ENCODE assay signal across 8 cellular contexts in the genomic region with DNA sequence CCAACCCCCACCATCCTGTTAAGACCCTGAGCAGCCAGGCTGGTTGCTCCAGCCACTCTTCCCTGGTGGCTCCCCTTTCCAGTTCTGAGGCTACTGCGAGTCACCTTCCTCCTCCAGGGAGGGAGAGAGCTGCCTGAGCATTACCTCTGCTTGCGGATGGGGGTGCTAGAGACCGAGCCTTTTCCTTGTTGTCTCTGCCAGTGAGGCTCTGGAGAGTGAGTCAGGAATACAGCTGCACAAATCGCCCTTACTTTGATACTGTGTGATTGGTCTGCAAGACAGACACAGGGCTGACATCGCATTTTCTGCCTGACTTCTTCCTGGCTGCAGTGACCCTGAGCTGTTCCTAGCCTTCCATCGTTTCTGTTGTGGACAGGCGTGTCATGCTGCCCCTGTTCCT. TPM values are rescaled to one million over a fixed set of nuclear protein-coding genes. Genes with fewer than 3 reads are reported as not detected.
DNase-seq lines count a peak whose midpoint lies in the region; ATAC-seq and TF ChIP-seq lines count a peak whose summit lies in the region.

No MANE protein-coding gene starts in this region.

- peak overlapping the region; percentile 44 for H3K4me2 ChIP-seq in smooth muscle cell

- peak overlapping the region; percentile 78 for H3K27ac ChIP-seq in smooth muscle cell (ENCODE audit: low read depth)

- no peaks in the 10 kb centered on the region for H3K9me3 ChIP-seq in smooth muscle cell (replicated peaks; ENCODE audit: low read depth)

- peaks cover 59% of the 10 kb centered on the region for H3K4me1 Mint-ChIP-seq in brain

- 13% methylated on average over 7 of the region's 7 CpGs for WGBS in smooth muscle cell (ENCODE audit: low lambda C conversion rate)

- H3K4me3 Mint-ChIP-seq in brain, result no peak overlapping the region

- peak overlapping the region; percentile 39 for H3K9ac ChIP-seq in smooth muscle cell (ENCODE audit: low read depth)

- peaks cover 0 to 8% (median 2%) of the 10 kb centered on the region in 5 experiments for H3K9me3 Mint-ChIP-seq in brain

- H3K79me2 ChIP-seq in smooth muscle cell (ENCODE audit: low read depth), result peaks cover 14% of the 10 kb centered on the region

- H3K27me3 ChIP-seq in smooth muscle cell (ENCODE audit: low read depth), result no peaks in the 10 kb centered on the region

- ATAC-seq in GM18873 (IDR thresholded peaks at IDR 0.05; ENCODE audit: low FRiP score, unreplicated experiment) (no peak), HG03045 (IDR thresholded peaks at IDR 0.05; ENCODE audit: unreplicated experiment) (no peak)

- TF ChIP-seq CTCF in NB4 (IDR thresholded peaks at IDR 0.05; ENCODE audit: low read depth, low read length) (no peak), brain (conservative IDR thresholded peaks at IDR 0.05) (peak; percentile 68 to 81), smooth muscle cell (IDR thresholded peaks at IDR 0.05; ENCODE audit: borderline replicate concordance, insufficient read depth, poor library complexity, severe bottlenecking) (peak; percentile 82)

- no peaks in the 10 kb centered on the region for H3F3A ChIP-seq in smooth muscle cell (ENCODE audit: low read depth)

- no peak for TF ChIP-seq POLR2A in NB4 (IDR thresholded peaks at IDR 0.05; ENCODE audit: extremely low read depth, insufficient read length)

- H4K20me1 ChIP-seq in smooth muscle cell (ENCODE audit: low read depth), result no peaks in the 10 kb centered on the region

- no peak overlapping the region for H2AFZ ChIP-seq in smooth muscle cell (ENCODE audit: low read depth)

- H3K27ac Mint-ChIP-seq in brain, result peak overlapping the region in 3 of 5 experiments; percentile 21 to 90 (median 90)

- peaks cover 3% of the 10 kb centered on the region for H3K4me1 ChIP-seq in smooth muscle cell (ENCODE audit: low read depth)

- DNase-seq in AG20443 (ENCODE audit: low spot score) (peak; percentile 93), NB4 (ENCODE audit: low read depth) (peak; percentile 35), iPS-NIHi11 (ENCODE audit: low spot score) (peak; percentile 83), smooth muscle cell (lab: John Stamatoyannopoulos, UW; ENCODE audit: unreplicated experiment) (no peak)
- no peak for DNase-seq in stimulated activated CD4-positive, alpha-beta T cell treated with anti-CD3 and anti-CD28 coated beads, Interleukin-15, amount 100 ng/mL, for 24 hours

- H3K36me3 ChIP-seq in smooth muscle cell (ENCODE audit: low read depth), result no peaks in the 10 kb centered on the region

- no peak overlapping the region for H3K4me3 ChIP-seq in NB4 (ENCODE audit: low read depth, low read length)
- H3K4me3 ChIP-seq in smooth muscle cell, result no peak overlapping the region

- H3K27me3 Mint-ChIP-seq in brain, result peaks cover 6% of the 10 kb centered on the region

- peaks cover 4% of the 10 kb centered on the region for H3K36me3 Mint-ChIP-seq in brain

RNA-seq across cellular contexts. Expression of gene WDR25, which starts 41.2 kb away (rescaled TPM):
- polyA plus RNA-seq in brain (ENCODE audit: insufficient read depth, low read depth, low replicate concordance), result 22.8 TPM
- total RNA-seq in smooth muscle cell, result 8.8 and 9.8 TPM in 2 replicates
- 15.8 and 15.9 TPM in 2 replicates for polyA plus RNA-seq in smooth muscle cell

Comparison
In these comparisons a context has a peak if more than half of its experiments do, and no peak if none do; other contexts are left out.
1. DNase-seq: peak in AG20443 (single experiment), NB4 (single experiment) and iPS-NIHi11 (single experiment); none in smooth muscle cell (single experiment) and stimulated activated CD4-positive, alpha-beta T cell treated with anti-CD3 and anti-CD28 coated beads, Interleukin-15, amount 100 ng/mL, for 24 hours (single experiment).